28 cellular contexts compared by ENCODE assay signal in the genomic region with DNA sequence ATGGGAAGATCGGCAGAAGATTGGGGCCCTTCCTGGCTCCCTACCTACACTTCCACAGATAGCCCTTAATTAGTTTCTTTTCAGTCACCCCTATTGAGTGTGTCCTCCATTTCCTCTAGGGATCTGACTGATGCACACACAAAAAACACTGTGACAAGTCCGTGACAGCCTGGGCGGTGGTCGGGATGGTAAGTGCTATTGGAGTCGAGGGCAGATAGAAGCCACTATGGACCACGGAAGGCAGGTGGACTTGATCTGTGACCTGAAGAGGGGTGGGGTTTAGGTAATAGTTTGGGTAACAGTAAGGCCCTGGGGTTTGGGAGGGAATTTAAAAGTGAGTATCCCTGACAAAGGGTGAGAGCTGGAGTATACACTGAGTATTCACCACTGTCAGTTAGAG.
"Had no signal": no experiment of that assay in that cellular context is flagged by ENCODE, and none has a peak within 500 bp of the region (broad histone marks: within the 10 kb centered on the region; RNA-seq: fewer than 3 reads in every experiment).

No MANE protein-coding gene starts in this region.

- H3K36me3 Mint-ChIP-seq: stimulated activated effector memory CD8-positive, alpha-beta T cell treated with anti-CD3 and anti-CD28 coated beads, Interleukin-12 subunit alpha, Interleukin-12 subunit beta, amount 100 ng/mL, for 72 hours; stimulated activated naive B cell treated with anti-CD40 and anti-IgM and Interleukin-4, amounts not matched to agents 10 μg/mL and 1 μg/mL and 100 μg/mL, for 72 hours; type B pancreatic cell had no signal

- H3K4me3 Mint-ChIP-seq: stimulated activated effector memory CD8-positive, alpha-beta T cell treated with anti-CD3 and anti-CD28 coated beads, Interleukin-12 subunit alpha, Interleukin-12 subunit beta, amount 100 ng/mL, for 72 hours; stimulated activated memory B cell treated with anti-CD40 and anti-IgM and Interleukin-4, amounts not matched to agents 10 μg/mL and 1 μg/mL and 100 μg/mL, for 72 hours; stimulated activated naive B cell treated with anti-CD40 and anti-IgM and Interleukin-4, amounts not matched to agents 10 μg/mL and 1 μg/mL and 100 μg/mL, for 72 hours; stimulated activated naive CD8-positive, alpha-beta T cell treated with anti-CD3 and anti-CD28 coated beads, Interleukin-15, amount 100 ng/mL, for 72 hours; stimulated activated naive CD8-positive, alpha-beta T cell treated with anti-CD3 and anti-CD28 coated beads, Interleukin-15, Interleukin-2, amounts not matched to agents 100 ng/mL and 50 ng/mL, for 24 hours; type B pancreatic cell had no signal

- H3K27ac Mint-ChIP-seq: stimulated activated effector memory CD8-positive, alpha-beta T cell treated with anti-CD3 and anti-CD28 coated beads, Interleukin-12 subunit alpha, Interleukin-12 subunit beta, amount 100 ng/mL, for 72 hours; stimulated activated memory B cell treated with anti-CD40 and anti-IgM and Interleukin-4, amounts not matched to agents 10 μg/mL and 1 μg/mL and 100 μg/mL, for 72 hours; stimulated activated naive B cell treated with anti-CD40 and anti-IgM and Interleukin-4, amounts not matched to agents 10 μg/mL and 1 μg/mL and 100 μg/mL, for 72 hours; stimulated activated naive CD8-positive, alpha-beta T cell treated with anti-CD3 and anti-CD28 coated beads, Interleukin-15, amount 100 ng/mL, for 72 hours; stimulated activated naive CD8-positive, alpha-beta T cell treated with anti-CD3 and anti-CD28 coated beads, Interleukin-15, Interleukin-2, amounts not matched to agents 100 ng/mL and 50 ng/mL, for 24 hours; type B pancreatic cell had no signal

- H3K4me3 ChIP-seq: stomach, suprapubic skin, testis, thoracic aorta, thyroid gland, tibial artery, tibial nerve, transverse colon, upper lobe of left lung, upper lobe of right lung, uterus, vagina had no signal

- ATAC-seq: stimulated activated memory B cell treated with anti-CD40 and anti-IgM and Interleukin-4, amounts not matched to agents 10 μg/mL and 1 μg/mL and 100 μg/mL, for 72 hours; stimulated activated naive B cell treated with anti-CD40 and anti-IgM and Interleukin-4, amounts not matched to agents 10 μg/mL and 1 μg/mL and 100 μg/mL, for 72 hours; stimulated activated naive CD8-positive, alpha-beta T cell treated with anti-CD3 and anti-CD28 coated beads, Interleukin-15, amount 100 ng/mL, for 72 hours; stimulated activated naive CD8-positive, alpha-beta T cell treated with anti-CD3 and anti-CD28 coated beads, Interleukin-15, Interleukin-2, amounts not matched to agents 100 U/mL and 50 U/mL, for 24 hours; upper lobe of right lung had no signal

- H3K9me3 Mint-ChIP-seq: stimulated activated effector memory CD8-positive, alpha-beta T cell treated with anti-CD3 and anti-CD28 coated beads, Interleukin-12 subunit alpha, Interleukin-12 subunit beta, amount 100 ng/mL, for 72 hours; stimulated activated memory B cell treated with anti-CD40 and anti-IgM and Interleukin-4, amounts not matched to agents 10 μg/mL and 1 μg/mL and 100 μg/mL, for 72 hours; stimulated activated naive B cell treated with anti-CD40 and anti-IgM and Interleukin-4, amounts not matched to agents 10 μg/mL and 1 μg/mL and 100 μg/mL, for 72 hours; stimulated activated naive CD8-positive, alpha-beta T cell treated with anti-CD3 and anti-CD28 coated beads, Interleukin-15, amount 100 ng/mL, for 72 hours; stimulated activated naive CD8-positive, alpha-beta T cell treated with anti-CD3 and anti-CD28 coated beads, Interleukin-15, Interleukin-2, amounts not matched to agents 100 ng/mL and 50 ng/mL, for 24 hours; type B pancreatic cell had no signal

- H3K9me3 ChIP-seq: stomach, suprapubic skin, testis, thoracic aorta, thyroid gland, tibial artery, tibial nerve, transverse colon, upper lobe of left lung, upper lobe of right lung, uterus, vagina had no signal

- H3K4me1 Mint-ChIP-seq: stimulated activated naive CD8-positive, alpha-beta T cell treated with anti-CD3 and anti-CD28 coated beads, Interleukin-15, amount 100 ng/mL, for 72 hours had no signal

- H3K27me3 ChIP-seq: stomach, suprapubic skin, testis, thyroid gland, tibial artery, tibial nerve, transverse colon, upper lobe of left lung, upper lobe of right lung, uterus, vagina had no signal

- H3K36me3 ChIP-seq: stomach, suprapubic skin, thoracic aorta, thyroid gland, tibial artery, tibial nerve, transverse colon, upper lobe of left lung, upper lobe of right lung, uterus, vagina had no signal

- DNase-seq: stimulated activated CD4-positive, alpha-beta T cell treated with anti-CD3 and anti-CD28 coated beads, Interleukin-2, amount 100 ng/mL, for 48 hours; stimulated activated CD4-positive, alpha-beta T cell treated with anti-CD3 and anti-CD28 coated beads, Interleukin-4, amount 100 ng/mL, for 1 hour; stimulated activated CD4-positive, alpha-beta T cell treated with anti-CD3 and anti-CD28 coated beads, Interleukin-4, amount 100 ng/mL, for 24 hours; stimulated activated CD4-positive, alpha-beta T cell treated with anti-CD3 and anti-CD28 coated beads, Interleukin-4, amount 100 ng/mL, for 4 hours; stimulated activated CD8-positive, alpha-beta memory T cell treated with anti-CD3 and anti-CD28 coated beads, Interleukin-4, amount 100 ng/mL, for 48 hours; stimulated activated naive B cell treated with anti-CD40 and anti-IgM and Interleukin-4, amounts not matched to agents 10 μg/mL and 1 μg/mL and 100 μg/mL, for 72 hours; stimulated activated naive CD4-positive, alpha-beta T cell; stimulated activated naive CD4-positive, alpha-beta T cell treated with Interleukin-2 at 50 U/mL for 16 hours; stimulated activated naive CD8-positive, alpha-beta T cell treated with anti-CD3 and anti-CD28 coated beads, Interleukin-15, amount 100 ng/mL, for 72 hours; stimulated activated naive CD8-positive, alpha-beta T cell treated with anti-CD3 and anti-CD28 coated beads, Interleukin-15, Interleukin-2, amounts not matched to agents 100 U/mL and 50 U/mL, for 24 hours; stomach; substantia nigra; testis; thyroid gland; tibial artery; transverse colon; trophoblast cell; upper lobe of left lung; upper lobe of right lung; uterus had no signal

- H3K27me3 Mint-ChIP-seq: stimulated activated memory B cell treated with anti-CD40 and anti-IgM and Interleukin-4, amounts not matched to agents 10 μg/mL and 1 μg/mL and 100 μg/mL, for 72 hours; stimulated activated naive B cell treated with anti-CD40 and anti-IgM and Interleukin-4, amounts not matched to agents 10 μg/mL and 1 μg/mL and 100 μg/mL, for 72 hours; type B pancreatic cell had no signal

- H3K4me1 ChIP-seq: uterus had no signal
